Comparison of ENCODE assay signal across 1 cellular context in genomic region chr1:2212542-2213491, GRCh38.
TF ChIP-seq lines count a peak whose summit lies in the region.

No MANE protein-coding gene starts in this region.

TF ChIP-seq in K562, 482 proteins besides CTCF, POLR2A, EP300 and RAD21 (continued from another document):
- TF ChIP-seq CREB3L1 (IDR thresholded peaks at IDR 0.05; ENCODE audit: borderline replicate concordance, low read depth) (no peak), TAF1 (IDR thresholded peaks at IDR 0.05; ENCODE audit: control insufficient read depth, extremely low read depth, insufficient read depth, low read length, severe bottlenecking) (no peak), BCLAF1 (IDR thresholded peaks at IDR 0.05; ENCODE audit: borderline replicate concordance in 1 of 2, control insufficient read depth in 1 of 2, low read depth in 2 of 2, low read length in 1 of 2) (no peak), E2F1 (CRISPR knock-in tag; IDR thresholded peaks at IDR 0.05) (no peak)
